15 cellular contexts compared by ENCODE assay signal in genomic region chr6:6438286-6438685, GRCh38.
"Had no signal": no experiment of that assay in that cellular context is flagged by ENCODE, and none has a peak within 500 bp of the region (broad histone marks: within the 10 kb centered on the region; RNA-seq: fewer than 3 reads in every experiment).

No MANE protein-coding gene starts in this region.

- DNase-seq: activated B cell treated with CpG ODN at 0.5 μM for 24 hours; activated CD4-positive, alpha-beta T cell treated with anti-CD3 and anti-CD28 coated beads for 36 hours; activated CD4-positive, alpha-beta T cell treated with anti-CD3 and anti-CD28 coated beads, Interleukin-2, amount 50 U/mL, for 4 hours; activated CD8-positive, alpha-beta memory T cell treated with anti-CD3 and anti-CD28 coated beads for 24 hours; activated CD8-positive, alpha-beta memory T cell treated with anti-CD3 and anti-CD28 coated beads, Interleukin-2, amount 50 U/mL, for 48 hours; activated naive CD4-positive, alpha-beta T cell; activated T-cell treated with anti-CD3 and anti-CD28 coated beads, Interleukin-2, amount 50 U/mL, for 4 hours; dermis blood vessel endothelial cell; effector CD8-positive, alpha-beta T cell; esophagus squamous epithelium; heart right ventricle; left lung; natural killer cell; stimulated activated CD4-positive, alpha-beta T cell treated with anti-CD3 and anti-CD28 coated beads, Interleukin-12 subunit alpha, Interleukin-12 subunit beta, amount 100 ng/mL, for 4 hours; T-helper 17 cell had no signal

- ATAC-seq: activated CD4-positive, alpha-beta T cell treated with anti-CD3 and anti-CD28 coated beads for 36 hours; activated T-cell treated with anti-CD3 and anti-CD28 coated beads, Interleukin-2, amount 50 U/mL, for 4 hours; heart right ventricle; left lung; natural killer cell; T-helper 17 cell had no signal
